27 cellular contexts compared by ENCODE assay signal in the genomic region with DNA sequence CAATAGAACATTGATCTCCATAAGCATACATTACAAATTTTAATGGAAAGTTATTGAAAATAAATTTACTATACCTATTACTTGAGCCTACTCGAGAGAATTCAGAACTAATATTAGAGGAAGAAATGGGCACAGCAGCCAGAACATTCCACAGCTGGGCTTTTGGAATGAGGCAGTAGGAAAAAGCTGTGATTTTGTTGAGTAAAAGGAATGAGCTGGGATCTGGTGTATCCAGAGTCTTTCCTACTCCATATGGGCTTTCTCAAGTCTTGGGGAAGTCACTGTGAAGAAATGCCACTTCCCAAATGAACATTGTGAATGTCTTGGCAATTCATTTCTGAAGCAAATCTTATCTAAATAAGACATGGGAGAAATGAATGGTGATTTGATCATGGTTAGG.
"Had no signal": no experiment of that assay in that cellular context is flagged by ENCODE, and none has a peak within 500 bp of the region (broad histone marks: within the 10 kb centered on the region; RNA-seq: fewer than 3 reads in every experiment).

No MANE protein-coding gene starts in this region.

- H3K36me3 Mint-ChIP-seq: immature natural killer cell, mesothelial cell of epicardium, naive B cell, natural killer cell, neural progenitor cell had no signal

- DNase-seq: hypothalamus; immature natural killer cell; kidney; lower lobe of right lung; mammary epithelial cell; mesenchymal stem cell; naive B cell; natural killer cell; nephron progenitor cell; occipital lobe; psoas muscle; small intestine; spleen; stimulated activated CD4-positive, alpha-beta T cell treated with anti-CD3 and anti-CD28 coated beads, Interleukin-4, amount 100 ng/mL, for 24 hours; stimulated activated naive CD4-positive, alpha-beta T cell; tibial artery; trophoblast cell; upper lobe of right lung had no signal

- H3K4me3 Mint-ChIP-seq: immature natural killer cell; mesothelial cell of epicardium; naive B cell; natural killer cell; nephron progenitor cell; neural progenitor cell; stimulated activated effector memory CD8-positive, alpha-beta T cell treated with anti-CD3 and anti-CD28 coated beads, Interleukin-12 subunit alpha, Interleukin-12 subunit beta, amount 100 ng/mL, for 72 hours; stimulated activated naive CD8-positive, alpha-beta T cell treated with anti-CD3 and anti-CD28 coated beads, Interleukin-15, Interleukin-2, amounts not matched to agents 100 ng/mL and 50 ng/mL, for 24 hours had no signal

- H3K36me3 ChIP-seq: lower lobe of right lung, neural progenitor cell, neutrophil, spleen, suprapubic skin, thoracic aorta, tibial artery, upper lobe of right lung had no signal

- H3K27ac Mint-ChIP-seq: immature natural killer cell; mesothelial cell of epicardium; naive B cell; natural killer cell; nephron progenitor cell; neural progenitor cell; stimulated activated effector memory CD8-positive, alpha-beta T cell treated with anti-CD3 and anti-CD28 coated beads, Interleukin-12 subunit alpha, Interleukin-12 subunit beta, amount 100 ng/mL, for 72 hours; stimulated activated naive CD8-positive, alpha-beta T cell treated with anti-CD3 and anti-CD28 coated beads, Interleukin-15, Interleukin-2, amounts not matched to agents 100 ng/mL and 50 ng/mL, for 24 hours had no signal

- H3K9me3 ChIP-seq: lower lobe of right lung, neutrophil, psoas muscle, spleen, suprapubic skin, thoracic aorta, tibial artery, upper lobe of right lung had no signal

- H3K27ac ChIP-seq: lower lobe of right lung, neural progenitor cell, neutrophil, parathyroid adenoma, psoas muscle, spleen, suprapubic skin, thoracic aorta, tibial artery, upper lobe of right lung had no signal

- H3K27me3 ChIP-seq: neural progenitor cell, neutrophil, spleen, suprapubic skin, tibial artery, upper lobe of right lung had no signal

- H3K4me1 ChIP-seq: neural progenitor cell had no signal

- H3K4me2 ChIP-seq: neural progenitor cell had no signal

- H3K79me2 ChIP-seq: parathyroid adenoma had no signal

- H3K4me3 ChIP-seq: lower lobe of right lung, neural progenitor cell, psoas muscle, spleen, suprapubic skin, thoracic aorta, tibial artery, upper lobe of right lung had no signal

- H3K9ac ChIP-seq: neural progenitor cell, parathyroid adenoma had no signal

- H3K9me3 Mint-ChIP-seq: immature natural killer cell; naive B cell; natural killer cell; neural progenitor cell; stimulated activated effector memory CD8-positive, alpha-beta T cell treated with anti-CD3 and anti-CD28 coated beads, Interleukin-12 subunit alpha, Interleukin-12 subunit beta, amount 100 ng/mL, for 72 hours; stimulated activated naive CD8-positive, alpha-beta T cell treated with anti-CD3 and anti-CD28 coated beads, Interleukin-15, Interleukin-2, amounts not matched to agents 100 ng/mL and 50 ng/mL, for 24 hours had no signal

- ATAC-seq: lower lobe of right lung; natural killer cell; psoas muscle; sciatic nerve; stimulated activated effector memory CD8-positive, alpha-beta T cell treated with anti-CD3 and anti-CD28 coated beads, Interleukin-12 subunit alpha, Interleukin-12 subunit beta, amount 100 ng/mL, for 72 hours; upper lobe of right lung had no signal
